ENCODE assay signal across 16 cellular contexts in genomic region chr4:67573193-67573592, GRCh38. TPM values are rescaled to one million over a fixed set of nuclear protein-coding genes. Genes with fewer than 3 reads are reported as not detected.
DNase-seq lines count a peak whose midpoint lies in the region; ATAC-seq, FAIRE-seq and TF ChIP-seq lines count a peak whose summit lies in the region.
"Had no signal": no experiment of that assay in that cellular context is flagged by ENCODE, and none has a peak within 500 bp of the region (broad histone marks: within the 10 kb centered on the region; RNA-seq: fewer than 3 reads in every experiment).

No MANE protein-coding gene starts in this region.

- no peak for TF ChIP-seq RAD21 in H1 (IDR thresholded peaks at IDR 0.05 in 1 of 2, conservative IDR thresholded peaks at IDR 0.05 in 1 of 2; ENCODE audit: low read depth in 2 of 2, low read length in 2 of 2)

- no peak for TF ChIP-seq CTCF in CD8-positive, alpha-beta T cell (IDR thresholded peaks at IDR 0.05)
- no peak for TF ChIP-seq CTCF in H1 (IDR thresholded peaks at IDR 0.05; ENCODE audit: control extremely low read depth in 1 of 3, insufficient read depth in 1 of 3, low read depth in 1 of 3, low read length in 3 of 3)

- no peaks in the 10 kb centered on the region for H3K79me1 ChIP-seq in H1 (ENCODE audit: low read depth, low read length)

- no peaks in the 10 kb centered on the region for H3K9me3 Mint-ChIP-seq in CD8-positive, alpha-beta T cell

- FAIRE-seq in H1 (lab: Jason Lieb, UNC) = no peak

- H4K20me1 ChIP-seq in BLaER1 = no peaks in the 10 kb centered on the region
- H4K20me1 ChIP-seq in H1 (replicated peaks in 1 of 2; ENCODE audit: control insufficient read depth in 1 of 2, insufficient read depth in 2 of 2, low read length in 2 of 2) = no peaks in the 10 kb centered on the region

- peaks cover 36% of the 10 kb centered on the region for H3K4me1 Mint-ChIP-seq in CD8-positive, alpha-beta T cell (ENCODE audit: low read depth)

- H2BK15ac ChIP-seq in H1 (ENCODE audit: low read length) = no peak overlapping the region

- no peak overlapping the region for H2BK120ac ChIP-seq in H1 (replicated peaks; ENCODE audit: low read depth, low read length)

- H3K27me3 Mint-ChIP-seq in CD8-positive, alpha-beta T cell (ENCODE audit: low read depth) = no peaks in the 10 kb centered on the region

- no peak overlapping the region for H3K56ac ChIP-seq in H1 (replicated peaks; ENCODE audit: insufficient read length, low read depth, low read length)

- ATAC-seq in CD8-positive, alpha-beta T cell = no peak
- ATAC-seq in GM21786 (IDR thresholded peaks at IDR 0.05; ENCODE audit: unreplicated experiment) = no peak
- ATAC-seq in HG03159 (IDR thresholded peaks at IDR 0.05; ENCODE audit: unreplicated experiment) = no peak
- ATAC-seq: HCT116, left colon had no signal

- no peak overlapping the region for H2AK5ac ChIP-seq in H1 (ENCODE audit: low read depth, low read length)

- no peak overlapping the region for H4K5ac ChIP-seq in H1 (ENCODE audit: insufficient read length, low read depth, low read length)

- H3K36me3 ChIP-seq in BLaER1 = no peaks in the 10 kb centered on the region
- H3K36me3 ChIP-seq in CD8-positive, alpha-beta T cell (ENCODE audit: insufficient read depth, low read length) = no peaks in the 10 kb centered on the region
- no peaks in the 10 kb centered on the region for H3K36me3 ChIP-seq in H1 (ENCODE audit: control insufficient read depth in 2 of 4, insufficient read depth in 4 of 4, low read length in 3 of 4)
- H3K36me3 ChIP-seq: ovary, tibial nerve had no signal

- peaks cover 45% of the 10 kb centered on the region for H3K4me1 ChIP-seq in BLaER1
- peaks cover 8% of the 10 kb centered on the region for H3K4me1 ChIP-seq in CD8-positive, alpha-beta T cell (ENCODE audit: insufficient read depth, low read length)
- peaks cover 0 to 7% (median 2%) of the 10 kb centered on the region in 4 experiments; a peak in 1 of 7 replicates for H3K4me1 ChIP-seq in H1 (replicated peaks in 1 of 4; ENCODE audit: control insufficient read depth in 3 of 4, insufficient read depth in 4 of 4, low read length in 3 of 4)
- H3K4me1 ChIP-seq: tibial nerve had no signal

- POLR2A ChIA-PET in CD8-positive, alpha-beta T cell (lab: Charles Lee) = no interaction called here
- POLR2A ChIA-PET in H1 (lab: Charles Lee; ENCODE audit: partially characterized antibody) = no interaction called here

- H3K23ac ChIP-seq in H1 (ENCODE audit: insufficient read length) = no peak overlapping the region

- H3K27me3 ChIP-seq in BLaER1 = no peaks in the 10 kb centered on the region
- H3K27me3 ChIP-seq in CD8-positive, alpha-beta T cell (ENCODE audit: insufficient read depth, low read length) = no peaks in the 10 kb centered on the region
- no peaks in the 10 kb centered on the region for H3K27me3 ChIP-seq in H1 (replicated peaks in 1 of 4; ENCODE audit: control insufficient read depth in 3 of 4, extremely low read depth in 1 of 4, insufficient read depth in 3 of 4, low read length in 3 of 4)
- H3K27me3 ChIP-seq: ovary, tibial nerve had no signal

- no peak overlapping the region for H2BK12ac ChIP-seq in H1 (ENCODE audit: low read depth, low read length)

- H3K4me3 ChIP-seq in BLaER1 (no peak overlapping the region), H1 (ENCODE audit: extremely low read depth in 1 of 4, insufficient read depth in 2 of 4, low read depth in 3 of 4, low read length in 4 of 4) (no peak overlapping the region)
- H3K4me3 ChIP-seq in CD8-positive, alpha-beta T cell (ENCODE audit: low read depth, low read length) = no peak overlapping the region
- H3K4me3 ChIP-seq: ovary, tibial nerve had no signal

- peak overlapping the region; percentile 8 for H3K27ac Mint-ChIP-seq in CD8-positive, alpha-beta T cell

- CTCF ChIA-PET in CD8-positive, alpha-beta T cell (lab: Charles Lee) = no interaction called here
- CTCF ChIA-PET in H1 (lab: Charles Lee; ENCODE audit: partially characterized antibody) = no interaction called here

- H3K27ac ChIP-seq in BLaER1 (peak overlapping the region; percentile 42; the same call in 1 of the 2 replicates), H1 (ENCODE audit: low read depth, low read length) (no peak overlapping the region)
- no peak overlapping the region for H3K27ac ChIP-seq in CD8-positive, alpha-beta T cell (ENCODE audit: low read depth, low read length)
- H3K27ac ChIP-seq: ovary, tibial nerve had no signal

- H3K9ac ChIP-seq in BLaER1 (no peak overlapping the region), H1 (replicated peaks in 1 of 4; ENCODE audit: extremely low read depth in 1 of 4, low read depth in 3 of 4, low read length in 3 of 4) (no peak overlapping the region)

- intact Hi-C loops in CD8-positive, alpha-beta T cell (cut with DNase I, micrococcal nuclease) = loop anchor here in 1 of 2 experiments (2.0 kb wide), 1 partner anchor 16 kb away; no protein-coding TSS in a partner anchor

- no peak overlapping the region for H3K4me3 Mint-ChIP-seq in CD8-positive, alpha-beta T cell

- H3K36me3 Mint-ChIP-seq in CD8-positive, alpha-beta T cell = no peaks in the 10 kb centered on the region

- H3K4ac ChIP-seq in H1 (replicated peaks; ENCODE audit: insufficient read length, low read depth, low read length) = no peak overlapping the region

- H3K9me3 ChIP-seq in BLaER1 = no peaks in the 10 kb centered on the region
- no peaks in the 10 kb centered on the region for H3K9me3 ChIP-seq in CD8-positive, alpha-beta T cell (ENCODE audit: low read length)
- no peaks in the 10 kb centered on the region for H3K9me3 ChIP-seq in H1 (ENCODE audit: insufficient read depth in 2 of 2, low read depth in 1 of 2, low read length in 1 of 2)
- H3K9me3 ChIP-seq: ovary, tibial nerve had no signal

- no peak overlapping the region for H2BK20ac ChIP-seq in H1 (ENCODE audit: low read length)

- H2BK5ac ChIP-seq in H1 (ENCODE audit: low read depth, low read length) = no peak overlapping the region

- no peak for DNase-seq in CD8-positive, alpha-beta T cell
- DNase-seq in OCI-M1 (lab: John Stamatoyannopoulos, UW) (peak; percentile 58), H1 (ENCODE audit: low read depth in 1 of 2, low spot score in 2 of 2) (no peak), medulla oblongata (ENCODE audit: extremely low spot score) (no peak), NCI-H2196 (lab: John Stamatoyannopoulos, UW; ENCODE audit: unreplicated experiment) (no peak)
- DNase-seq: foreskin fibroblast; left colon; NCI-H774; ovary; RPMI8226; stimulated activated CD4-positive, alpha-beta T cell treated with anti-CD3 and anti-CD28 coated beads, Interleukin-2, amount 100 ng/mL, for 48 hours had no signal

- TF ChIP-seq POLR2A in H1 (IDR thresholded peaks at IDR 0.05; ENCODE audit: control extremely low read depth in 1 of 2, low read depth in 2 of 2, low read length in 2 of 2) = no peak

- H4K8ac ChIP-seq in H1 (ENCODE audit: extremely low read depth, insufficient read depth, low read length) = no peak overlapping the region

- H3K14ac ChIP-seq in H1 (ENCODE audit: insufficient read length) = no peak overlapping the region

- no peaks in the 10 kb centered on the region for H3K79me2 ChIP-seq in H1 (ENCODE audit: control insufficient read depth in 1 of 2, insufficient read depth in 2 of 2, low read length in 2 of 2)

- H4K91ac ChIP-seq in H1 (replicated peaks; ENCODE audit: insufficient read length, low read length) = no peak overlapping the region

- 0 out of 2 replicates have a peak overlapping the region, but pooled peaks have one; percentile 24 for H2AFZ ChIP-seq in H1 (ENCODE audit: low read length)

- no peak overlapping the region for H3K18ac ChIP-seq in H1 (ENCODE audit: extremely low read depth, low read length)

- no peak for TF ChIP-seq EP300 in H1 (IDR thresholded peaks at IDR 0.05; ENCODE audit: borderline replicate concordance in 1 of 2, low read depth in 2 of 2, low read length in 2 of 2)

- peak overlapping the region; percentile 30 for H3K4me2 ChIP-seq in BLaER1
- H3K4me2 ChIP-seq in H1 (ENCODE audit: insufficient read depth in 1 of 2, low read depth in 2 of 2, low read length in 2 of 2) = no peak overlapping the region

- no peaks in the 10 kb centered on the region for H3K23me2 ChIP-seq in H1 (ENCODE audit: low read depth, low read length)

TF ChIP-seq in H1, 55 proteins besides CTCF, POLR2A, EP300 and RAD21 (continues in another document):
- TF ChIP-seq KDM4A (IDR thresholded peaks at IDR 0.05; ENCODE audit: low read depth, low read length, severe bottlenecking) = no peak
- TF ChIP-seq KDM1A (IDR thresholded peaks at IDR 0.05; ENCODE audit: borderline replicate concordance, low read length) = no peak
- no peak for TF ChIP-seq MAFK (IDR thresholded peaks at IDR 0.05; ENCODE audit: low read depth, low read length)
- no peak for TF ChIP-seq SUZ12 (IDR thresholded peaks at IDR 0.05; ENCODE audit: low read length)
- no peak for TF ChIP-seq POLR2AphosphoS5 (IDR thresholded peaks at IDR 0.05; ENCODE audit: low read depth, low read length)
- no peak for TF ChIP-seq BCL11A (IDR thresholded peaks at IDR 0.05; ENCODE audit: low read depth in 2 of 2, low read length in 2 of 2)
- no peak for TF ChIP-seq RXRA (IDR thresholded peaks at IDR 0.05; ENCODE audit: insufficient read depth, low read depth, low read length)
- TF ChIP-seq SIX5 (IDR thresholded peaks at IDR 0.05; ENCODE audit: low read depth, low read length) = no peak
- no peak for TF ChIP-seq HDAC2 (IDR thresholded peaks at IDR 0.05; ENCODE audit: borderline replicate concordance in 1 of 2, low read depth in 2 of 2, low read length in 2 of 2)

RNA-seq across cellular contexts. Expression of gene STAP1, which starts 14.7 kb away (rescaled TPM):
- total RNA-seq in CD8-positive, alpha-beta T cell = 1 to 10 TPM; 1.0 to 1.3 TPM
- not detected in 2 replicates for total RNA-seq in H1 (2021; fragmentation: NEBNext Ultra II Directional; extraction: Animal tissue kit (Norgen Biotek cat#: 25700))
- polyA plus RNA-seq in H1 (2011; rRNA removed) = not detected in 2 replicates
- not detected for polyA plus RNA-seq in H1 (2011; cell fraction: cytosol; rRNA removed)
- polyA plus RNA-seq in H1 (2011; cell fraction: nucleus; rRNA removed) = not detected
- polyA plus RNA-seq in H1 (2012, experiment 1 of 2) = not detected in 4 replicates
- not detected for polyA plus RNA-seq in H1 (2012, experiment 2 of 2)
- not detected for polyA plus RNA-seq in H1 (2013, experiment 1 of 2)
- not detected for polyA plus RNA-seq in H1 (2013, experiment 2 of 2)
- polyA minus RNA-seq in H1 (2011; rRNA and poly(A)+ RNA removed) = not detected in 2 replicates
- polyA minus RNA-seq in H1 (2011; cell fraction: cytosol; rRNA and poly(A)+ RNA removed) = not detected
- not detected for polyA minus RNA-seq in H1 (2011; cell fraction: nucleus; rRNA and poly(A)+ RNA removed)
- total RNA-seq: ovary had no signal

RNA-seq across cellular contexts. Expression of gene CENPC, which starts 27.9 kb away (rescaled TPM):
- 100 to 1,000 TPM; 134 to 143 TPM for total RNA-seq in CD8-positive, alpha-beta T cell
- total RNA-seq in H1 (2021; fragmentation: NEBNext Ultra II Directional; extraction: Animal tissue kit (Norgen Biotek cat#: 25700)) = 14.4 and 15.7 TPM in 2 replicates
- polyA plus RNA-seq in H1 (2011; rRNA removed) = 2.2 and 2.8 TPM in 2 replicates
- polyA plus RNA-seq in H1 (2011; cell fraction: cytosol; rRNA removed) = 4.8 TPM
- 4.9 TPM for polyA plus RNA-seq in H1 (2011; cell fraction: nucleus; rRNA removed)
- 4.4 to 11.8 TPM (median 5.2 TPM) in 4 replicates for polyA plus RNA-seq in H1 (2012, experiment 1 of 2)
- polyA plus RNA-seq in H1 (2012, experiment 2 of 2) = 0.29 TPM
- polyA plus RNA-seq in H1 (2013, experiment 1 of 2) = 11.9 TPM
- polyA plus RNA-seq in H1 (2013, experiment 2 of 2) = 9.5 TPM
- 8.9 and 10.4 TPM in 2 replicates for polyA minus RNA-seq in H1 (2011; rRNA and poly(A)+ RNA removed)
- 5.9 TPM for polyA minus RNA-seq in H1 (2011; cell fraction: cytosol; rRNA and poly(A)+ RNA removed)
- polyA minus RNA-seq in H1 (2011; cell fraction: nucleus; rRNA and poly(A)+ RNA removed) = 42.1 TPM
